In genomic region chr14:94036328-94037167, GRCh38 we compare ENCODE assay signal across 8 cellular contexts. TPM values are rescaled to one million over a fixed set of nuclear protein-coding genes. Genes with fewer than 3 reads are reported as not detected.
A peak's percentile ranks its signal among the peaks of the same experiment; 100 is the strongest.
DNase-seq lines count a peak whose midpoint lies in the region; ATAC-seq and FAIRE-seq lines count a peak whose summit lies in the region.

No MANE protein-coding gene starts in this region.

- peak; percentile 93 for ATAC-seq in GM21786 (IDR thresholded peaks at IDR 0.05; ENCODE audit: unreplicated experiment)

- DNase-seq in LHCN-M2 (ENCODE audit: low read depth) (peak; percentile 72), T-helper 22 cell (ENCODE audit: low read depth) (peak; percentile 30), anterior cingulate cortex (lab: John Stamatoyannopoulos, UW) (peak in 45 of 58 donors; percentile 5 to 80 (median 43)), hypothalamus (lab: John Stamatoyannopoulos, UW) (peak in 35 of 51 donors; percentile 11 to 75 (median 38)), NCI-H2029 (lab: John Stamatoyannopoulos, UW) (no peak)
- DNase-seq in stimulated activated CD4-positive, alpha-beta T cell treated with anti-CD3 and anti-CD28 coated beads, Interleukin-12 subunit alpha, Interleukin-12 subunit beta, amount 100 ng/mL, for 24 hours (ENCODE audit: low read depth in 2 of 2) = peak; percentile 56 to 77

- peak; percentile 83 for FAIRE-seq in G401.6 (lab: Jason Lieb, UNC)

RNA-seq across cellular contexts. Expression of gene OTUB2, which starts 10.4 kb away (rescaled TPM):
- total RNA-seq in LHCN-M2 (2014; rRNA removed) = 0.45 and 0.69 TPM in 2 replicates
- 0.87 TPM for polyA plus RNA-seq in LHCN-M2 (2012)

RNA-seq across cellular contexts. Expression of gene CCDC197, which starts 39.4 kb away (rescaled TPM):
- not detected in 2 replicates for total RNA-seq in LHCN-M2 (2014; rRNA removed)
- polyA plus RNA-seq in LHCN-M2 (2012) = not detected

RNA-seq across cellular contexts. Expression of gene DDX24, which starts 44.5 kb away (rescaled TPM):
- 155 and 171 TPM in 2 replicates for total RNA-seq in LHCN-M2 (2014; rRNA removed)
- 147 TPM for polyA plus RNA-seq in LHCN-M2 (2012)

RNA-seq across cellular contexts. Expression of gene IFI27L1, which starts 44.6 kb away (rescaled TPM):
- total RNA-seq in LHCN-M2 (2014; rRNA removed) = 21.0 and 31.2 TPM in 2 replicates
- 52.8 TPM for polyA plus RNA-seq in LHCN-M2 (2012)
